In genomic region chr22:30235687-30236170, GRCh38 we compare ENCODE assay signal across 10 cellular contexts. TPM values are rescaled to one million over a fixed set of nuclear protein-coding genes. Genes with fewer than 3 reads are reported as not detected.
A peak's percentile ranks its signal among the peaks of the same experiment; 100 is the strongest.
DNase-seq lines count a peak whose midpoint lies in the region; ATAC-seq and TF ChIP-seq lines count a peak whose summit lies in the region.
"Had no signal": no experiment of that assay in that cellular context is flagged by ENCODE, and none has a peak within 500 bp of the region (broad histone marks: within the 10 kb centered on the region; RNA-seq: fewer than 3 reads in every experiment).

No MANE protein-coding gene starts in this region.

- intact Hi-C loops in lower lobe of right lung (cut with DNase I) = no loop called here

- no peaks in the 10 kb centered on the region for H3K27me3 ChIP-seq in HUES6 (ENCODE audit: control insufficient read depth, insufficient read depth, low read length)
- no peaks in the 10 kb centered on the region for H3K27me3 ChIP-seq in brain microvascular endothelial cell (replicated peaks)
- H3K27me3 ChIP-seq in lower lobe of right lung (ENCODE audit: low read depth) = peaks cover 6% of the 10 kb centered on the region
- H3K27me3 ChIP-seq: Peyer's patch had no signal

- H3K4me3 ChIP-seq in AG09309 (ENCODE audit: control insufficient read depth, low read depth, low read length) = no peak overlapping the region
- no peak overlapping the region for H3K4me3 ChIP-seq in HUES6 (ENCODE audit: low read depth, low read length)
- no peak overlapping the region for H3K4me3 ChIP-seq in brain microvascular endothelial cell (ENCODE audit: low read depth, low read length)
- H3K4me3 ChIP-seq in lower lobe of right lung = no peak overlapping the region
- H3K4me3 ChIP-seq: Peyer's patch had no signal

- H3K9me3 ChIP-seq in HUES6 (ENCODE audit: control insufficient read depth, insufficient read depth, low read depth, low read length) = no peaks in the 10 kb centered on the region
- H3K9me3 ChIP-seq in lower lobe of right lung = no peaks in the 10 kb centered on the region
- H3K9me3 ChIP-seq: Peyer's patch had no signal

- TF ChIP-seq CTCF in AG09309 (IDR thresholded peaks at IDR 0.05; ENCODE audit: control insufficient read depth, insufficient read depth, low read depth, low read length, missing control alignments) (no peak), brain microvascular endothelial cell (IDR thresholded peaks at IDR 0.05; ENCODE audit: low read depth, low read length, missing control alignments) (no peak), lower lobe of right lung (IDR thresholded peaks at IDR 0.05) (no peak)

- peak; percentile 57 to 66 for ATAC-seq in lower lobe of right lung
- ATAC-seq in GM19328 (IDR thresholded peaks at IDR 0.05; ENCODE audit: unreplicated experiment) = no peak

- H3K36me3 ChIP-seq in HUES6 (ENCODE audit: control insufficient read depth, insufficient read depth, low read length) (no peaks in the 10 kb centered on the region), brain microvascular endothelial cell (replicated peaks) (peaks cover 6% of the 10 kb centered on the region), lower lobe of right lung (no peaks in the 10 kb centered on the region)
- H3K36me3 ChIP-seq: Peyer's patch had no signal

- DNase-seq in AG09309 (ENCODE audit: low read depth) = peak; percentile 55
- peak; percentile 91 for DNase-seq in brain microvascular endothelial cell
- DNase-seq in lower lobe of right lung = no peak
- DNase-seq in NCI-H1436 treated with DMSO at 0.1 percent for 48 hours (lab: John Stamatoyannopoulos, UW) = no peak
- DNase-seq in NCI-H774 (lab: John Stamatoyannopoulos, UW) = no peak
- DNase-seq in NCI-H526 (lab: John Stamatoyannopoulos, UW) = no peak
- DNase-seq: Kasumi-1, Peyer's patch had no signal

- peak overlapping the region; percentile 17 for H3K9ac ChIP-seq in HUES6 (ENCODE audit: low read length)

- H3K27ac ChIP-seq in HUES6 (ENCODE audit: low read depth, low read length) = no peak overlapping the region
- H3K27ac ChIP-seq in brain microvascular endothelial cell = peak overlapping the region; percentile 95
- H3K27ac ChIP-seq in lower lobe of right lung = peak overlapping the region; percentile 21
- H3K27ac ChIP-seq: Peyer's patch had no signal

- in situ Hi-C loops in brain microvascular endothelial cell (cut with HindIII; ENCODE audit: low pct_ligation_motif_present, low sequenced_read_pairs) = no loop called here

- H3K4me1 ChIP-seq in HUES6 (ENCODE audit: control insufficient read depth, insufficient read depth, low read length) (peaks cover 45% of the 10 kb centered on the region), lower lobe of right lung (peaks cover 15% of the 10 kb centered on the region)

RNA-seq across cellular contexts. Expression of gene LIF, which starts 10.8 kb away (rescaled TPM):
- 3.1 TPM for total RNA-seq in lower lobe of right lung

RNA-seq across cellular contexts. Expression of gene OSM, which starts 30.9 kb away (rescaled TPM):
- total RNA-seq in lower lobe of right lung = 1.1 TPM
- total RNA-seq: Peyer's patch had no signal

RNA-seq across cellular contexts. Expression of gene CASTOR1, which starts 53.6 kb away (rescaled TPM):
- 16.2 TPM for total RNA-seq in lower lobe of right lung

Comparison
In these comparisons a context has a peak if more than half of its experiments do, and no peak if none do; other contexts are left out.
1. DNase-seq: peak in AG09309 (single experiment) and brain microvascular endothelial cell (single experiment); none in lower lobe of right lung (single experiment), NCI-H1436 treated with DMSO at 0.1 percent for 48 hours (single experiment), NCI-H774 (single experiment) and NCI-H526 (0 of 2).